Comparison of ENCODE assay signal across 21 cellular contexts in the genomic region with DNA sequence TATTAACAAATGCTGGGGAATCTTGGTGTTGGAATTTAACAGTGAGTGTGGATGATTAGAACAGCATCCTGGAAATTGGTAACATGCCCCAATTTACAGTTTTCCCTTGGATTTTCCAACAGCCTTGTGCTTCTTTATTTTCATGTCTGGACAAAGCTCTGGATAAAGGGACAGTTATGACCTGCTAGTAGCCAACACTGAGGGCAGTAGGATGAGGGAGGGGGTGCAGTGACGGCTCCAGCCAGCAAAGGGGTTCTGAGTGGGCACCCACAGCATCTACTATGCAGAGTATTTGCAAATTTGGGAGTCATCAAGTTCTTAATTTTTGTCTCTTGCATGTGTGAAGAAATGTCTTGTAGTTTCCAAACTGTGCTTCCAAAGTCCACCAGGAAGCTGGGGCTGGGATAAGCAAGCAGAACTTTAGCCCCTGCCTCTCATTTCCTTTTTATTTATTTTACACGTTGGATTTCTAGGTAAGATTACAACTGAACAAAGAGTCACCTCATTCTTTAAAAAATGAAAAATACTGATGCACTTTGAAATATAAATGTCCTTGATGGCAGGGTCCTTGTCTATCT.
DNase-seq lines count a peak whose midpoint lies in the region; ATAC-seq, FAIRE-seq and TF ChIP-seq lines count a peak whose summit lies in the region.
"Had no signal": no experiment of that assay in that cellular context is flagged by ENCODE, and none has a peak within 500 bp of the region (broad histone marks: within the 10 kb centered on the region; RNA-seq: fewer than 3 reads in every experiment).

No MANE protein-coding gene starts in this region.

- H3K27me3 ChIP-seq in colonic mucosa, result no peaks in the 10 kb centered on the region
- no peaks in the 10 kb centered on the region for H3K27me3 ChIP-seq in HepG2 (ENCODE audit: control insufficient read depth in 1 of 2, insufficient read depth in 2 of 2, low read length in 2 of 2)
- H3K27me3 ChIP-seq in small intestine (ENCODE audit: control insufficient read depth in 2 of 2, insufficient read depth in 2 of 2, low read length in 2 of 2), result no peaks in the 10 kb centered on the region
- peaks cover 7% of the 10 kb centered on the region for H3K27me3 ChIP-seq in foreskin keratinocyte
- H3K27me3 ChIP-seq: BE2C had no signal

- H3K27ac ChIP-seq in colonic mucosa (peak overlapping the region; percentile 10), HepG2 (ENCODE audit: extremely low read length, insufficient read depth, low read length) (peak overlapping the region; percentile 99), small intestine (ENCODE audit: low read depth in 1 of 2, low read length in 1 of 2) (no peak overlapping the region), foreskin keratinocyte (no peak overlapping the region)
- H3K27ac ChIP-seq: GM23248 had no signal

- peak; percentile 86 to 95 for TF ChIP-seq EP300 in HepG2 (IDR thresholded peaks at IDR 0.05; ENCODE audit: low read depth in 2 of 2, low read length in 2 of 2)
- peak; percentile 87; the same call in 1 of the 2 replicates for TF ChIP-seq EP300 in HepG2 (CRISPR knock-in tag; IDR thresholded peaks at IDR 0.05; ENCODE audit: borderline replicate concordance)

- no peak overlapping the region for H2AFZ ChIP-seq in HepG2 (ENCODE audit: low read length)
- H2AFZ ChIP-seq: GM23248 had no signal

- H3K9ac ChIP-seq in colonic mucosa (ENCODE audit: low read depth in 2 of 2, low read length in 2 of 2) (no peak overlapping the region), HepG2 (ENCODE audit: insufficient read depth, low read depth, low read length) (peak overlapping the region; percentile 77)
- H3K9ac ChIP-seq: GM23248 had no signal

- CTCF ChIA-PET in HepG2 (lab: Yijun Ruan, JAX; ENCODE audit: low intra/inter-chr PET ratio, low total read pairs), result no interaction called here

- no peak for DNase-seq in colonic mucosa
- DNase-seq in HepG2 (ENCODE audit: low spot score), result peak; percentile 94
- DNase-seq in small intestine, result peak; percentile 76
- no peak for DNase-seq in foreskin keratinocyte
- no peak for DNase-seq in NCI-H345 (lab: John Stamatoyannopoulos, UW)
- DNase-seq in activated naive CD4-positive, alpha-beta T cell treated with anti-CD3 and anti-CD28 coated beads, Interleukin-2, amount 50 U/mL, for 72 hours (ENCODE audit: low spot score in 2 of 2), result no peak
- DNase-seq: ACHN; BE2C; C1 segment of cervical spinal cord; CD4-positive, CD25-positive, alpha-beta regulatory T cell; CD8-positive, alpha-beta memory T cell; COR-L47; GDM1; GM23248 had no signal

- H3K4me2 ChIP-seq in HepG2 (ENCODE audit: low read depth, low read length), result peak overlapping the region; percentile 83

- H3K36me3 ChIP-seq in colonic mucosa, result no peaks in the 10 kb centered on the region
- no peaks in the 10 kb centered on the region for H3K36me3 ChIP-seq in HepG2 (replicated peaks in 1 of 2; ENCODE audit: control insufficient read depth in 1 of 2, insufficient read depth in 2 of 2, low read length in 2 of 2)
- no peaks in the 10 kb centered on the region for H3K36me3 ChIP-seq in small intestine (ENCODE audit: control insufficient read depth in 2 of 2, insufficient read depth in 2 of 2, low read length in 2 of 2)
- H3K36me3 ChIP-seq: BE2C, HAP-1 had no signal

- H3K27ac Mint-ChIP-seq in activated naive CD4-positive, alpha-beta T cell treated with anti-CD3 and anti-CD28 coated beads, Interleukin-2, amount 50 U/mL, for 72 hours, result no peak overlapping the region
- H3K27ac Mint-ChIP-seq: CD4-positive, CD25-positive, alpha-beta regulatory T cell; IgD-negative memory B cell had no signal

- peak; percentile 71 for ATAC-seq in HepG2
- ATAC-seq in foreskin keratinocyte, result no peak
- ATAC-seq in activated naive CD4-positive, alpha-beta T cell treated with anti-CD3 and anti-CD28 coated beads, Interleukin-2, amount 50 U/mL, for 72 hours, result no peak

- H4K20me1 ChIP-seq in HepG2 (ENCODE audit: insufficient read depth, low read length), result no peaks in the 10 kb centered on the region

- no peaks in the 10 kb centered on the region for H3K9me3 Mint-ChIP-seq in activated naive CD4-positive, alpha-beta T cell treated with anti-CD3 and anti-CD28 coated beads, Interleukin-2, amount 50 U/mL, for 72 hours

- FAIRE-seq in HepG2 (lab: Jason Lieb, UNC) (peak; percentile 72), small intestine (lab: Jason Lieb, UNC) (no peak)
- FAIRE-seq: A204.1, D721Med, GM12892, GM18507, HTR-8/SVneo had no signal

- WGBS in HepG2 (ENCODE audit: low lambda C conversion rate), result 0% methylated on average over 2 of the region's 2 CpGs
- 25 to 57% (median 41%) methylated on average over 2 of the region's 2 CpGs for WGBS in small intestine, 3 donors

- POLR2A ChIA-PET in HepG2 (lab: Yijun Ruan, JAX), result interaction anchor here (0.7 to 13.5 kb wide), 12 partner anchors 18 to 971 kb away, joined by 3 to 263 read pairs (median 7); partner anchors contain the start of genes RIMOC1 and SELENOP

- H3K36me3 Mint-ChIP-seq in activated naive CD4-positive, alpha-beta T cell treated with anti-CD3 and anti-CD28 coated beads, Interleukin-2, amount 50 U/mL, for 72 hours, result peaks cover 0 to 2% of the 10 kb centered on the region in 2 donors
- H3K36me3 Mint-ChIP-seq: CD4-positive, CD25-positive, alpha-beta regulatory T cell had no signal

- H3K79me2 ChIP-seq in HepG2 (ENCODE audit: insufficient read depth, low read length), result peaks cover 82% of the 10 kb centered on the region

- BruUV-seq in HepG2 (replicated peaks; lab: Mats Ljungman, UMichigan), result no TSS peak

- in situ Hi-C loops in HepG2 (cut with HindIII; ENCODE audit: extremely low pct_ligation_motif_present, low pct_unique_long_range_greater_than_20kb), result loop anchor here (5.0 kb wide), 1 partner anchor 52 kb away; no protein-coding TSS in a partner anchor

- H3K9me3 ChIP-seq in colonic mucosa, result no peaks in the 10 kb centered on the region
- no peaks in the 10 kb centered on the region for H3K9me3 ChIP-seq in HepG2 (ENCODE audit: low read length)
- H3K9me3 ChIP-seq in small intestine (ENCODE audit: control insufficient read depth, low read depth), result no peaks in the 10 kb centered on the region
- H3K9me3 ChIP-seq: BE2C, HAP-1 had no signal

- peaks cover 4% of the 10 kb centered on the region for H3K4me1 ChIP-seq in colonic mucosa
- H3K4me1 ChIP-seq in HepG2 (ENCODE audit: insufficient read depth, low read length), result peaks cover 99% of the 10 kb centered on the region
- peaks cover 7 to 10% of the 10 kb centered on the region in 2 donors for H3K4me1 ChIP-seq in small intestine (ENCODE audit: control insufficient read depth in 2 of 2, insufficient read depth in 1 of 2, low read depth in 1 of 2, low read length in 1 of 2)
- no peaks in the 10 kb centered on the region for H3K4me1 ChIP-seq in foreskin keratinocyte
- H3K4me1 ChIP-seq: BE2C, HAP-1 had no signal

- no peak for TF ChIP-seq RAD21 in HepG2 (CRISPR knock-in tag; IDR thresholded peaks at IDR 0.05)

- intact Hi-C loops in colonic mucosa (cut with DNase I), result no loop called here
- intact Hi-C loops in HepG2 (cut with micrococcal nuclease; ENCODE audit: unreplicated experiment), result loop anchor here (1.0 kb wide), 1 partner anchor 62 kb away; no protein-coding TSS in a partner anchor

- 0 out of 4 replicates have a peak, but pooled peaks of 1 of the 2 experiments have one; percentile 16 for TF ChIP-seq POLR2A in HepG2 (IDR thresholded peaks at IDR 0.05; ENCODE audit: insufficient read depth in 1 of 2, low read depth in 2 of 2, low read length in 2 of 2)

- TF ChIP-seq CTCF in colonic mucosa (IDR thresholded peaks at IDR 0.05), result no peak
- no peak for TF ChIP-seq CTCF in HepG2 (CRISPR knock-in tag; IDR thresholded peaks at IDR 0.05)
- TF ChIP-seq CTCF in foreskin keratinocyte (conservative IDR thresholded peaks at IDR 0.05), result no peak

- H3K4me3 ChIP-seq in colonic mucosa (no peak overlapping the region), HepG2 (replicated peaks in 1 of 3; ENCODE audit: insufficient read depth in 1 of 3, low read depth in 2 of 3, low read length in 3 of 3) (peak overlapping the region; percentile 3 to 60 (median 54); a peak in 5 of 6 replicates), small intestine (ENCODE audit: low read depth in 1 of 2, low read length in 2 of 2) (no peak overlapping the region)
- H3K4me3 ChIP-seq: GM23248, HAP-1 had no signal

TF ChIP-seq in HepG2, 621 proteins besides CTCF, POLR2A, EP300 and RAD21 (continues in another document):
- no peak for TF ChIP-seq CEBPZ (IDR thresholded peaks at IDR 0.05; ENCODE audit: low read length)

Comparison
In these comparisons a context has a peak if more than half of its experiments do, and no peak if none do; other contexts are left out.
1. DNase-seq: peak in HepG2 (single experiment) and small intestine (single experiment); none in colonic mucosa (single experiment), foreskin keratinocyte (0 of 2), NCI-H345 (single experiment) and activated naive CD4-positive, alpha-beta T cell treated with anti-CD3 and anti-CD28 coated beads, Interleukin-2, amount 50 U/mL, for 72 hours (0 of 2).
2. H3K27ac ChIP-seq: peak in colonic mucosa (single experiment) and HepG2 (single experiment); none in small intestine (0 of 2) and foreskin keratinocyte (single experiment).
3. H3K4me3 ChIP-seq: peak in HepG2 (3 of 3); none in colonic mucosa (single experiment) and small intestine (0 of 2).